In the genomic region with DNA sequence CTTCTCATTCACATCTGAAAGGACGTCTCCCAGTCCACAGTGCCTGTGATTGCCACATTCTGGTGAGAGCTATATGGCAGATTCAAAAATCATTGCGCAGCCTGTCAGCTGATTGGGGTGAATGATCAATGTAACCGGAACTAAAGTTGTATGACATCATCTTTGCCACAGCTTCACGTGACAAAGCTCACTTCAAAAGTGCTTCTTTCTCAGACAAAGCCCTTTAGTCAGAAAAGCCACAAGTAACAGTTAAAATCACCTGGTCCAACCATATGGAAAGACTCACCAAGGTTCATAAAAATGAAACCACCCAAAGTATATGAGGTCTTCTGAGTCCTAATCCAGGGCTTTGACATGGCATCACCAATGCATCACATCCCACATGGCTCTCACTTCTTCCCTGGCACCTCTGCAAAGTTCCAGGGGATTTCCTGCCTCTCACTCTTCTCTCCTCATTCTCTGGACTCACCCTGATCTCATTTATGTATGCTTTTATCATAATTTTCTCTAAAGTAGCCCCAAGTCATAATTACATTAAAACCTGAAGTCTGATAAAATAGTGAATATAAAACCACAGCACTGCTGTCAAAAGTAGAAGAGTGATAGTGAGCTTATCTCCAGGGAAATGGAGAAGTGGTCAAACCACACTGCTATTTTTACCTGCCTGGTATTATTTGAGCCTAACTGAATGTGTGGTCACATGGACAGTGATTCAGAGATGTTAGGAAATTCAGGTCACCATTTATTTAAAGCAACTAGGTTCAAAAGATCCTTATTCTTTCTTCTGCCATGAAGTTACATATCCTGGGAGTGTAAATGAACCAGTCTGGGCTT, we compare ENCODE assay signal across 9 cellular contexts.
DNase-seq lines count a peak whose midpoint lies in the region; ATAC-seq and TF ChIP-seq lines count a peak whose summit lies in the region.
"Had no signal": no experiment of that assay in that cellular context is flagged by ENCODE, and none has a peak within 500 bp of the region (broad histone marks: within the 10 kb centered on the region; RNA-seq: fewer than 3 reads in every experiment).

No MANE protein-coding gene starts in this region.

- H3K27ac Mint-ChIP-seq in activated naive CD8-positive, alpha-beta T cell treated with anti-CD3 and anti-CD28 coated beads, Interleukin-2, amount 50 U/mL, for 24 hours: peak overlapping the region; percentile 91
- H3K27ac Mint-ChIP-seq in endothelial cell (ENCODE audit: unreplicated experiment): no peak overlapping the region

- peak; percentile 39 for ATAC-seq in GM19023 (IDR thresholded peaks at IDR 0.05; ENCODE audit: unreplicated experiment)
- peak; percentile 56 for ATAC-seq in HG03097 (IDR thresholded peaks at IDR 0.05; ENCODE audit: low FRiP score, unreplicated experiment)
- ATAC-seq in activated naive CD8-positive, alpha-beta T cell treated with anti-CD3 and anti-CD28 coated beads, Interleukin-2, amount 50 U/mL, for 24 hours: peak; percentile 86
- ATAC-seq: Panc1 had no signal

- H3K4me1 Mint-ChIP-seq in activated naive CD8-positive, alpha-beta T cell treated with anti-CD3 and anti-CD28 coated beads, Interleukin-2, amount 50 U/mL, for 24 hours: peaks cover 88% of the 10 kb centered on the region
- H3K4me1 Mint-ChIP-seq in endothelial cell (ENCODE audit: unreplicated experiment): no peaks in the 10 kb centered on the region

- peak overlapping the region; percentile 37 for H3K4me3 Mint-ChIP-seq in activated naive CD8-positive, alpha-beta T cell treated with anti-CD3 and anti-CD28 coated beads, Interleukin-2, amount 50 U/mL, for 24 hours
- no peak overlapping the region for H3K4me3 Mint-ChIP-seq in endothelial cell (ENCODE audit: unreplicated experiment)

- no peak for TF ChIP-seq CTCF in endothelial cell (IDR thresholded peaks at IDR 0.05; ENCODE audit: unreplicated experiment)

- no peaks in the 10 kb centered on the region for H3K9me3 Mint-ChIP-seq in activated naive CD8-positive, alpha-beta T cell treated with anti-CD3 and anti-CD28 coated beads, Interleukin-2, amount 50 U/mL, for 24 hours
- no peaks in the 10 kb centered on the region for H3K9me3 Mint-ChIP-seq in endothelial cell (ENCODE audit: unreplicated experiment)

- DNase-seq in T follicular helper cell (ENCODE audit: low read depth) (peak; percentile 27), NCI-H2081 treated with DMSO at 0.1 percent for 48 hours (lab: John Stamatoyannopoulos, UW) (no peak), endothelial cell (ENCODE audit: low spot score) (no peak), putamen (ENCODE audit: low spot score) (no peak)
- peak; percentile 66 for DNase-seq in activated naive CD8-positive, alpha-beta T cell treated with anti-CD3 and anti-CD28 coated beads, Interleukin-2, amount 50 U/mL, for 24 hours
- DNase-seq in stimulated activated CD4-positive, alpha-beta T cell treated with anti-CD3 and anti-CD28 coated beads, Interleukin-2, amount 100 ng/mL, for 24 hours: peak; percentile 53 to 55

- H3K36me3 Mint-ChIP-seq in activated naive CD8-positive, alpha-beta T cell treated with anti-CD3 and anti-CD28 coated beads, Interleukin-2, amount 50 U/mL, for 24 hours (ENCODE audit: low read depth): no peaks in the 10 kb centered on the region
- no peaks in the 10 kb centered on the region for H3K36me3 Mint-ChIP-seq in endothelial cell (ENCODE audit: low read depth, unreplicated experiment)

- H3K27me3 Mint-ChIP-seq in activated naive CD8-positive, alpha-beta T cell treated with anti-CD3 and anti-CD28 coated beads, Interleukin-2, amount 50 U/mL, for 24 hours: no peaks in the 10 kb centered on the region
- no peaks in the 10 kb centered on the region for H3K27me3 Mint-ChIP-seq in endothelial cell (ENCODE audit: unreplicated experiment)

Comparison
In these comparisons a context has a peak if more than half of its experiments do, and no peak if none do; other contexts are left out.
1. DNase-seq: peak in T follicular helper cell (single experiment), activated naive CD8-positive, alpha-beta T cell treated with anti-CD3 and anti-CD28 coated beads, Interleukin-2, amount 50 U/mL, for 24 hours (single experiment) and stimulated activated CD4-positive, alpha-beta T cell treated with anti-CD3 and anti-CD28 coated beads, Interleukin-2, amount 100 ng/mL, for 24 hours (2 of 2); none in NCI-H2081 treated with DMSO at 0.1 percent for 48 hours (single experiment), endothelial cell (single experiment) and putamen (single experiment).
2. Peak in every context shown above with its lines, with median percentiles within 50 percentile points of each other: ATAC-seq.